1 cellular context compared by ENCODE assay signal in genomic region chr6:130852844-130853554, GRCh38.
A peak's percentile ranks its signal among the peaks of the same experiment; 100 is the strongest.
TF ChIP-seq lines count a peak whose summit lies in the region.

No MANE protein-coding gene starts in this region.

TF ChIP-seq in SK-N-SH, 30 proteins besides CTCF, POLR2A, EP300 and RAD21:
- TF ChIP-seq PBX3 (IDR thresholded peaks at IDR 0.05) (peak; percentile 46), RFX5 (IDR thresholded peaks at IDR 0.05; ENCODE audit: low read length) (no peak), TCF12 (IDR thresholded peaks at IDR 0.05) (peak; percentile 23; the same call in 1 of the 2 replicates)
